Comparison of ENCODE assay signal across 8 cellular contexts in genomic region chr14:95320076-95320895, GRCh38. TPM values are rescaled to one million over a fixed set of nuclear protein-coding genes. Genes with fewer than 3 reads are reported as not detected.
DNase-seq lines count a peak whose midpoint lies in the region; ATAC-seq and TF ChIP-seq lines count a peak whose summit lies in the region.

No MANE protein-coding gene starts in this region.

- H3K27me3 ChIP-seq in SJSA1 (replicated peaks), result no peaks in the 10 kb centered on the region
- H3K27me3 ChIP-seq in skeletal muscle satellite cell (ENCODE audit: control insufficient read depth, insufficient read depth, low read length), result peaks cover 40% of the 10 kb centered on the region

- no peak for ATAC-seq in esophagus mucosa

- H3K27ac ChIP-seq in SJSA1, result no peak overlapping the region

- peak; percentile 39 for DNase-seq in NCI-H1694 treated with DMSO at 0.1 percent for 48 hours (lab: John Stamatoyannopoulos, UW)
- no peak for DNase-seq in NCI-H1694 (lab: John Stamatoyannopoulos, UW)
- no peak for DNase-seq in SJSA1 (ENCODE audit: low read depth in 1 of 2, low spot score in 2 of 2)
- no peak for DNase-seq in foreskin fibroblast
- DNase-seq in NCI-H2029 treated with DMSO at 0.1 percent for 48 hours (lab: John Stamatoyannopoulos, UW), result no peak
- DNase-seq in NCI-H128 (lab: John Stamatoyannopoulos, UW; ENCODE audit: unreplicated experiment), result no peak

- H3K4me3 ChIP-seq in SJSA1 (peak overlapping the region; percentile 30), foreskin fibroblast (ENCODE audit: low read depth in 1 of 2, low read length in 2 of 2) (peak overlapping the region; percentile 22 to 34), skeletal muscle satellite cell (ENCODE audit: low read length) (peak overlapping the region; percentile 42)

- peaks cover 8% of the 10 kb centered on the region for H3K4me1 ChIP-seq in SJSA1 (replicated peaks)
- no peaks in the 10 kb centered on the region for H3K4me1 ChIP-seq in skeletal muscle satellite cell (ENCODE audit: control insufficient read depth, insufficient read depth, low read length)

- H3K9ac ChIP-seq in skeletal muscle satellite cell (ENCODE audit: low read depth, low read length), result no peak overlapping the region

- TF ChIP-seq CTCF in foreskin fibroblast (IDR thresholded peaks at IDR 0.05; ENCODE audit: low read depth, low read length), result no peak

- H3K4me2 ChIP-seq in skeletal muscle satellite cell (ENCODE audit: low read length), result peak overlapping the region; percentile 77

- no peaks in the 10 kb centered on the region for H3K36me3 ChIP-seq in SJSA1
- H3K36me3 ChIP-seq in skeletal muscle satellite cell (ENCODE audit: insufficient read depth, low read length), result no peaks in the 10 kb centered on the region

- H3K9me3 ChIP-seq in SJSA1 (replicated peaks) (no peaks in the 10 kb centered on the region), skeletal muscle satellite cell (replicated peaks; ENCODE audit: low read length) (no peaks in the 10 kb centered on the region)

RNA-seq across cellular contexts. Expression of gene CLMN, which starts 0.6 kb away (rescaled TPM):
- 4.1 and 4.7 TPM in 2 replicates for total RNA-seq in SJSA1 (2014; rRNA removed; shearing (Covaris generic))
- 2.0 TPM in 2 replicates for total RNA-seq in skeletal muscle satellite cell (2012; rRNA removed)
- 9.6 TPM for total RNA-seq in esophagus mucosa
